8 cellular contexts compared by ENCODE assay signal in genomic region chr2:201452058-201452736, GRCh38.
DNase-seq lines count a peak whose midpoint lies in the region; ATAC-seq and TF ChIP-seq lines count a peak whose summit lies in the region.

No MANE protein-coding gene starts in this region.

- DNase-seq in fibroblast of mammary gland (ENCODE audit: low read depth) (peak; percentile 48), NCI-H1048 (lab: John Stamatoyannopoulos, UW) (no peak), KBM-7 (no peak)

- in situ Hi-C loops in KBM-7 (cut with MboI; ENCODE audit: low pct_unique_long_range_greater_than_20kb, low sequenced_read_pairs) = no loop called here

- peak overlapping the region; percentile 75 for H3K27ac ChIP-seq in BLaER1

- H2AFZ ChIP-seq in neuron (ENCODE audit: low read depth, low read length) = peak overlapping the region; percentile 83

- H3K4me2 ChIP-seq in BLaER1 = peak overlapping the region; percentile 90

- H4K20me1 ChIP-seq in BLaER1 = no peaks in the 10 kb centered on the region

- ATAC-seq in GM21515 (IDR thresholded peaks at IDR 0.05; ENCODE audit: unreplicated experiment) = peak; percentile 30
- ATAC-seq in SK-N-SH treated with all-trans-retinoic acid at 6 μM for 48 hours = peak; percentile 54
- ATAC-seq in HG03196 (IDR thresholded peaks at IDR 0.05; ENCODE audit: unreplicated experiment) = no peak

- H3K9me3 ChIP-seq in BLaER1 = no peaks in the 10 kb centered on the region
- H3K9me3 ChIP-seq in neuron (ENCODE audit: low read length) = no peaks in the 10 kb centered on the region

- no peaks in the 10 kb centered on the region for H3K27me3 ChIP-seq in BLaER1
- no peaks in the 10 kb centered on the region for H3K27me3 ChIP-seq in neuron (ENCODE audit: insufficient read depth, low read length)

- TF ChIP-seq CTCF in fibroblast of mammary gland (conservative IDR thresholded peaks at IDR 0.05; ENCODE audit: control insufficient read depth, insufficient read depth, low read depth, low read length) = no peak

- H3K4me1 ChIP-seq in BLaER1 (peaks cover 36% of the 10 kb centered on the region), neuron (ENCODE audit: insufficient read depth, low read length) (peaks cover 14% of the 10 kb centered on the region)

- no peaks in the 10 kb centered on the region for H3K36me3 ChIP-seq in BLaER1
- no peaks in the 10 kb centered on the region for H3K36me3 ChIP-seq in neuron (ENCODE audit: insufficient read depth, low read length)

- H3K9ac ChIP-seq in BLaER1 = peak overlapping the region; percentile 81

- peak overlapping the region; percentile 78 for H3K4me3 ChIP-seq in BLaER1
- H3K4me3 ChIP-seq in fibroblast of mammary gland (ENCODE audit: control insufficient read depth, low read depth, low read length) = peak overlapping the region; percentile 90
- H3K4me3 ChIP-seq in neuron (ENCODE audit: low read length) = peak overlapping the region; percentile 91

TF ChIP-seq in SK-N-SH treated with all-trans-retinoic acid at 6 μM for 48 hours, 23 proteins besides CTCF, POLR2A, EP300 and RAD21:
- TF ChIP-seq ARNTL (CRISPR knock-in tag; IDR thresholded peaks at IDR 0.05; ENCODE audit: borderline replicate concordance, low read depth) (no peak), ZNF8 (CRISPR knock-in tag; IDR thresholded peaks at IDR 0.05) (no peak), ZNF70 (CRISPR knock-in tag; IDR thresholded peaks at IDR 0.05) (no peak), ZC3H10 (CRISPR knock-in tag; IDR thresholded peaks at IDR 0.05) (no peak)
